ENCODE assay signal across 13 cellular contexts in the genomic region with DNA sequence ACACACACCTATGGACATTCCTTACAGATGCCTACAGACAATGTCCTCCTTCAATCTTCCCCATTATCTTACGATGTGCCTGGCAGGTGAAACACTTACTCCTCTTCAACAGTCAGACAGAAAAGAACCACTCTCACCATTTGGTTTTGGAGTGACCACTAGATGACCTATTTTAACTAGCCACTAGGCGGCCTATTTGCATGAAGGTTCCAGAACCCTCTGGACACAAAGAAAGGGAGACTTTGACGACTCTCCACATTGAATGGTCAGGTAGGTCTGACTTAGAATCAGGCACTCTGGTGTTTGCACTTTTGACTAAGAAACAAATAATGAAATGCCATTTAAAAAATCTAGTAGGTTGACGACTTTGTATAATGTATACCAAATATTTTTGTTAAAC. TPM values are rescaled to one million over a fixed set of nuclear protein-coding genes. Genes with fewer than 3 reads are reported as not detected.
DNase-seq lines count a peak whose midpoint lies in the region; ATAC-seq, FAIRE-seq and TF ChIP-seq lines count a peak whose summit lies in the region.
"Had no signal": no experiment of that assay in that cellular context is flagged by ENCODE, and none has a peak within 500 bp of the region (broad histone marks: within the 10 kb centered on the region; RNA-seq: fewer than 3 reads in every experiment).

No MANE protein-coding gene starts in this region.

- TF ChIP-seq RAD21 in SK-N-SH (IDR thresholded peaks at IDR 0.05; ENCODE audit: low read length) = peak; percentile 13; the same call in 1 of the 2 replicates

- ATAC-seq in HG02759 (IDR thresholded peaks at IDR 0.05; ENCODE audit: unreplicated experiment) = no peak
- ATAC-seq in natural killer cell treated with Interleukin-12 subunit alpha and Interleukin-12 subunit beta and Interleukin-15 and Interleukin-18, amount 100 ng/mL, for 72 hours = no peak

- H3K9ac ChIP-seq in SK-N-SH = no peak overlapping the region
- H3K9ac ChIP-seq: BLaER1 treated with 17β-estradiol and CSF1 and Interleukin-3, amounts not matched to agents 10 nM and 100 nM had no signal

- H3K4me3 ChIP-seq in breast epithelium (no peak overlapping the region), SK-N-SH (ENCODE audit: low read depth in 2 of 2, low read length in 1 of 2) (no peak overlapping the region), fibroblast of the aortic adventitia (ENCODE audit: low read depth, low read length) (no peak overlapping the region), A673 (ENCODE audit: low read depth, low read length, poor library complexity, severe bottlenecking) (no peak overlapping the region)
- H3K4me3 ChIP-seq: BLaER1 treated with 17β-estradiol and CSF1 and Interleukin-3, amounts not matched to agents 10 nM and 100 nM had no signal

- H3K27ac ChIP-seq in breast epithelium (no peak overlapping the region), SK-N-SH (ENCODE audit: low read depth in 2 of 2, low read length in 1 of 2) (no peak overlapping the region), A673 (ENCODE audit: low read depth, low read length, poor library complexity, severe bottlenecking) (no peak overlapping the region)
- H3K27ac ChIP-seq: BLaER1 treated with 17β-estradiol and CSF1 and Interleukin-3, amounts not matched to agents 10 nM and 100 nM had no signal

- H4K20me1 ChIP-seq in SK-N-SH (ENCODE audit: insufficient read depth) = no peaks in the 10 kb centered on the region
- H4K20me1 ChIP-seq: BLaER1 treated with 17β-estradiol and CSF1 and Interleukin-3, amounts not matched to agents 10 nM and 100 nM had no signal

- no peaks in the 10 kb centered on the region for H3K9me2 ChIP-seq in SK-N-SH

- H3K4me2 ChIP-seq in SK-N-SH = no peak overlapping the region

- no TSS peak for BruUV-seq in MCF 10A (replicated peaks; lab: Mats Ljungman, UMichigan)
- BruUV-seq in A673 (replicated peaks; lab: Mats Ljungman, UMichigan) = no TSS peak

- peak; percentile 21 for TF ChIP-seq CTCF in MCF 10A (IDR thresholded peaks at IDR 0.05; ENCODE audit: unreplicated experiment)
- no peak for TF ChIP-seq CTCF in breast epithelium (IDR thresholded peaks at IDR 0.05)
- TF ChIP-seq CTCF in SK-N-SH (IDR thresholded peaks at IDR 0.05) = peak; percentile 47
- peak; percentile 53 for TF ChIP-seq CTCF in fibroblast of the aortic adventitia (IDR thresholded peaks at IDR 0.05; ENCODE audit: insufficient read depth, low read length)
- TF ChIP-seq CTCF in A673 (conservative IDR thresholded peaks at IDR 0.05; ENCODE audit: low read depth, low read length) = no peak

- H3K27me3 Mint-ChIP-seq in MCF 10A (ENCODE audit: insufficient read depth, unreplicated experiment) = no peaks in the 10 kb centered on the region
- H3K27me3 Mint-ChIP-seq in natural killer cell treated with Interleukin-12 subunit alpha and Interleukin-12 subunit beta and Interleukin-15 and Interleukin-18, amount 100 ng/mL, for 72 hours = peaks cover 3 to 21% of the 10 kb centered on the region in 2 donors

- H3K36me3 Mint-ChIP-seq in MCF 10A (ENCODE audit: insufficient read depth, unreplicated experiment) = no peaks in the 10 kb centered on the region
- no peaks in the 10 kb centered on the region for H3K36me3 Mint-ChIP-seq in natural killer cell treated with Interleukin-12 subunit alpha and Interleukin-12 subunit beta and Interleukin-15 and Interleukin-18, amount 100 ng/mL, for 72 hours

- no peaks in the 10 kb centered on the region for H3K9me3 Mint-ChIP-seq in MCF 10A (ENCODE audit: unreplicated experiment)
- H3K9me3 Mint-ChIP-seq in natural killer cell treated with Interleukin-12 subunit alpha and Interleukin-12 subunit beta and Interleukin-15 and Interleukin-18, amount 100 ng/mL, for 72 hours = no peaks in the 10 kb centered on the region
- H3K9me3 Mint-ChIP-seq: activated B cell treated with CpG ODN at 0.5 μM for 24 hours had no signal

- TF ChIP-seq EP300 in SK-N-SH (IDR thresholded peaks at IDR 0.05; ENCODE audit: borderline replicate concordance in 1 of 2, low read depth in 1 of 2, low read length in 1 of 2) = no peak

- H3K27ac Mint-ChIP-seq in MCF 10A (ENCODE audit: low read depth, unreplicated experiment) = no peak overlapping the region
- H3K27ac Mint-ChIP-seq in natural killer cell treated with Interleukin-12 subunit alpha and Interleukin-12 subunit beta and Interleukin-15 and Interleukin-18, amount 100 ng/mL, for 72 hours = no peak overlapping the region
- H3K27ac Mint-ChIP-seq: activated B cell treated with CpG ODN at 0.5 μM for 24 hours had no signal

- H3K9me3 ChIP-seq in breast epithelium (no peaks in the 10 kb centered on the region), SK-N-SH (no peaks in the 10 kb centered on the region), A673 (ENCODE audit: low read depth, low read length, poor library complexity, severe bottlenecking) (no peaks in the 10 kb centered on the region)

- POLR2A ChIA-PET in MCF 10A (lab: Yijun Ruan, JAX) = no interaction called here
- POLR2A ChIA-PET in SK-N-SH (lab: Yijun Ruan, JAX) = no interaction called here
- POLR2A ChIA-PET in A673 (lab: Charles Lee; ENCODE audit: low non-redundant PET) = no interaction called here

- TF ChIP-seq POLR2A in breast epithelium (IDR thresholded peaks at IDR 0.05) = no peak

- DNase-seq in MCF 10A (ENCODE audit: unreplicated experiment) (peak; percentile 25), breast epithelium (ENCODE audit: low spot score in 2 of 2) (no peak), SK-N-SH (peak; percentile 48), fibroblast of the aortic adventitia (ENCODE audit: low read depth) (peak; percentile 27), urothelium cell line (ENCODE audit: low spot score) (peak; percentile 21), A673 (ENCODE audit: low spot score) (no peak)
- DNase-seq in natural killer cell treated with Interleukin-12 subunit alpha and Interleukin-12 subunit beta and Interleukin-15 and Interleukin-18, amount 100 ng/mL, for 72 hours (ENCODE audit: low spot score) = no peak
- DNase-seq: activated B cell treated with CpG ODN at 0.5 μM for 24 hours; activated effector memory CD4-positive, alpha-beta T cell treated with Interleukin-2 at 50 U/mL for 16 hours; KG1 had no signal

- CTCF ChIA-PET in MCF 10A (lab: Yijun Ruan, JAX) (interaction anchor here (1.1 kb wide), 1 partner anchor 8 kb away, joined by 4 read pairs; no protein-coding TSS in a partner anchor), SK-N-SH (lab: Yijun Ruan, JAX) (interaction anchor here (1.3 kb wide), 1 partner anchor 21 kb away, joined by 3 read pairs; no protein-coding TSS in a partner anchor), A673 (lab: Charles Lee) (no interaction called here)

- FAIRE-seq in urothelium cell line (lab: Jason Lieb, UNC) = no peak
- FAIRE-seq: GM12891 had no signal

- H2AFZ ChIP-seq in SK-N-SH (ENCODE audit: low read depth) = no peak overlapping the region

- H3K36me3 ChIP-seq in breast epithelium (no peaks in the 10 kb centered on the region), SK-N-SH (replicated peaks in 1 of 2; ENCODE audit: control insufficient read depth in 1 of 2, insufficient read depth in 2 of 2, low read length in 1 of 2) (no peaks in the 10 kb centered on the region), A673 (ENCODE audit: insufficient read depth, low read length, poor library complexity, severe bottlenecking) (no peaks in the 10 kb centered on the region)
- H3K36me3 ChIP-seq: BLaER1 treated with 17β-estradiol and CSF1 and Interleukin-3, amounts not matched to agents 10 nM and 100 nM had no signal

- WGBS in SK-N-SH (ENCODE audit: low lambda C conversion rate) = 62% methylated on average over 4 of the region's 4 CpGs

- peaks cover 8% of the 10 kb centered on the region for H3F3A ChIP-seq in SK-N-SH (replicated peaks; ENCODE audit: insufficient read depth)

- no peaks in the 10 kb centered on the region for H3K79me2 ChIP-seq in SK-N-SH (ENCODE audit: insufficient read depth)

- H3K27me3 ChIP-seq in breast epithelium (no peaks in the 10 kb centered on the region), SK-N-SH (ENCODE audit: insufficient read depth) (no peaks in the 10 kb centered on the region), A673 (replicated peaks; ENCODE audit: insufficient read depth, low read depth, low read length, poor library complexity) (no peaks in the 10 kb centered on the region)
- H3K27me3 ChIP-seq: BLaER1 treated with 17β-estradiol and CSF1 and Interleukin-3, amounts not matched to agents 10 nM and 100 nM had no signal

- no peaks in the 10 kb centered on the region for H3K4me1 ChIP-seq in breast epithelium
- H3K4me1 ChIP-seq in SK-N-SH (ENCODE audit: control insufficient read depth in 1 of 2, insufficient read depth in 2 of 2, low read depth in 1 of 2, low read length in 1 of 2) = no peaks in the 10 kb centered on the region
- H3K4me1 ChIP-seq in A673 (ENCODE audit: insufficient read depth, low read length, poor library complexity, severe bottlenecking) = no peaks in the 10 kb centered on the region

- intact Hi-C loops in MCF 10A (cut with micrococcal nuclease) (no loop called here), breast epithelium (cut with DNase I; ENCODE audit: low total_unique reads) (no loop called here), A673 (cut with micrococcal nuclease; ENCODE audit: unreplicated experiment) (no loop called here)

- no peaks in the 10 kb centered on the region for H3K4me1 Mint-ChIP-seq in MCF 10A (ENCODE audit: insufficient read depth, unreplicated experiment)
- H3K4me1 Mint-ChIP-seq in natural killer cell treated with Interleukin-12 subunit alpha and Interleukin-12 subunit beta and Interleukin-15 and Interleukin-18, amount 100 ng/mL, for 72 hours (ENCODE audit: low read depth in 2 of 2) = no peaks in the 10 kb centered on the region
- H3K4me1 Mint-ChIP-seq: activated B cell treated with CpG ODN at 0.5 μM for 24 hours had no signal

- H3K4me3 Mint-ChIP-seq in MCF 10A (ENCODE audit: unreplicated experiment) = no peak overlapping the region
- no peak overlapping the region for H3K4me3 Mint-ChIP-seq in natural killer cell treated with Interleukin-12 subunit alpha and Interleukin-12 subunit beta and Interleukin-15 and Interleukin-18, amount 100 ng/mL, for 72 hours
- H3K4me3 Mint-ChIP-seq: activated B cell treated with CpG ODN at 0.5 μM for 24 hours had no signal

RNA-seq across cellular contexts. Expression of gene PNLDC1, which starts 42.0 kb away (rescaled TPM):
- total RNA-seq in MCF 10A (2022) (not detected in 2 replicates), breast epithelium (under 1 TPM in 2 of 3 donors, not detected in 1; 0.29 to 0.66 TPM), fibroblast of the aortic adventitia (ENCODE audit: low replicate concordance) (not detected in 2 replicates), A673 (2021) (0.58 TPM in 1 of 2 replicates, not detected in the other)
- polyA plus RNA-seq in SK-N-SH (2012; rRNA removed) = not detected in 2 replicates
- 0.01 TPM in 1 of 2 replicates, not detected in the other for polyA plus RNA-seq in SK-N-SH (2012; cell fraction: cytosol; rRNA removed)
- polyA plus RNA-seq in SK-N-SH (2012; cell fraction: nucleus; rRNA removed) = 0.11 and 0.12 TPM in 2 replicates
- total RNA-seq in natural killer cell treated with Interleukin-12 subunit alpha and Interleukin-12 subunit beta and Interleukin-15 and Interleukin-18, amount 100 ng/mL, for 72 hours = 1 to 10 TPM in 1 of 2 donors, under 1 TPM in 1; 0.24 to 1.1 TPM

RNA-seq across cellular contexts. Expression of gene MAS1, which starts 48.8 kb away (rescaled TPM):
- total RNA-seq in MCF 10A (2022) = not detected in 2 replicates
- not detected for total RNA-seq in breast epithelium
- not detected in 2 replicates for polyA plus RNA-seq in SK-N-SH (2012; rRNA removed)
- not detected in 2 replicates for polyA plus RNA-seq in SK-N-SH (2012; cell fraction: cytosol; rRNA removed)
- polyA plus RNA-seq in SK-N-SH (2012; cell fraction: nucleus; rRNA removed) = not detected in 2 replicates
- under 0.01 and 0.08 TPM in 2 replicates for total RNA-seq in fibroblast of the aortic adventitia (ENCODE audit: low replicate concordance)
- not detected in 2 replicates for total RNA-seq in A673 (2021)
- under 1 TPM in 1 of 2 donors, not detected in 1; 0.02 TPM for total RNA-seq in natural killer cell treated with Interleukin-12 subunit alpha and Interleukin-12 subunit beta and Interleukin-15 and Interleukin-18, amount 100 ng/mL, for 72 hours
- total RNA-seq: activated B cell treated with CpG ODN at 0.5 μM for 24 hours had no signal

RNA-seq across cellular contexts. Expression of gene MRPL18, which starts 51.8 kb away (rescaled TPM):
- total RNA-seq in MCF 10A (2022) (108 and 120 TPM in 2 replicates), breast epithelium (10 to 100 TPM; 52.8 to 72.9 (median 68.2) TPM), fibroblast of the aortic adventitia (ENCODE audit: low replicate concordance) (70.6 and 103 TPM in 2 replicates), A673 (2021) (94.6 and 101 TPM in 2 replicates)
- 84.4 and 89.3 TPM in 2 replicates for polyA plus RNA-seq in SK-N-SH (2012; rRNA removed)
- polyA plus RNA-seq in SK-N-SH (2012; cell fraction: cytosol; rRNA removed) = 99.8 and 120 TPM in 2 replicates
- 25.2 and 30.3 TPM in 2 replicates for polyA plus RNA-seq in SK-N-SH (2012; cell fraction: nucleus; rRNA removed)
- 10 to 100 TPM; 65.8 to 82.4 TPM for total RNA-seq in natural killer cell treated with Interleukin-12 subunit alpha and Interleukin-12 subunit beta and Interleukin-15 and Interleukin-18, amount 100 ng/mL, for 72 hours

RNA-seq across cellular contexts. Expression of gene TCP1, which starts 52.6 kb away (rescaled TPM):
- total RNA-seq in MCF 10A (2022) = 341 and 351 TPM in 2 replicates
- 100 to 1,000 TPM; 119 to 151 (median 137) TPM for total RNA-seq in breast epithelium
- polyA plus RNA-seq in SK-N-SH (2012; rRNA removed) = 138 and 154 TPM in 2 replicates
- 134 and 138 TPM in 2 replicates for polyA plus RNA-seq in SK-N-SH (2012; cell fraction: cytosol; rRNA removed)
- 144 and 211 TPM in 2 replicates for polyA plus RNA-seq in SK-N-SH (2012; cell fraction: nucleus; rRNA removed)
- 203 and 249 TPM in 2 replicates for total RNA-seq in fibroblast of the aortic adventitia (ENCODE audit: low replicate concordance)
- total RNA-seq in A673 (2021) = 505 and 528 TPM in 2 replicates
- 100 to 1,000 TPM; 360 to 498 TPM for total RNA-seq in natural killer cell treated with Interleukin-12 subunit alpha and Interleukin-12 subunit beta and Interleukin-15 and Interleukin-18, amount 100 ng/mL, for 72 hours

Comparison
In these comparisons a context has a peak if more than half of its experiments do, and no peak if none do; other contexts are left out.
1. DNase-seq: peak in MCF 10A (single experiment), SK-N-SH (single experiment), fibroblast of the aortic adventitia (single experiment) and urothelium cell line (single experiment); none in breast epithelium (0 of 2), A673 (single experiment) and natural killer cell treated with Interleukin-12 subunit alpha and Interleukin-12 subunit beta and Interleukin-15 and Interleukin-18, amount 100 ng/mL, for 72 hours (single experiment).
2. CTCF ChIP-seq: peak in MCF 10A (single experiment), SK-N-SH (single experiment) and fibroblast of the aortic adventitia (single experiment); none in breast epithelium (0 of 3) and A673 (single experiment).